Comparison of ENCODE assay signal across 23 cellular contexts in genomic region chr6:167746377-167747151, GRCh38.
A peak's percentile ranks its signal among the peaks of the same experiment; 100 is the strongest.
DNase-seq lines count a peak whose midpoint lies in the region; ATAC-seq and TF ChIP-seq lines count a peak whose summit lies in the region.
"Had no signal": no experiment of that assay in that cellular context is flagged by ENCODE, and none has a peak within 500 bp of the region (broad histone marks: within the 10 kb centered on the region; RNA-seq: fewer than 3 reads in every experiment).

No MANE protein-coding gene starts in this region.

- H3K36me3 ChIP-seq in osteoblast (ENCODE audit: insufficient read depth, low read length): no peaks in the 10 kb centered on the region
- no peaks in the 10 kb centered on the region for H3K36me3 ChIP-seq in uterus
- H3K36me3 ChIP-seq: SJCRH30, thyroid gland had no signal

- peaks cover 19% of the 10 kb centered on the region for H3K4me1 Mint-ChIP-seq in glutamatergic neuron (ENCODE audit: low read depth, unreplicated experiment)
- H3K4me1 Mint-ChIP-seq: activated T-helper 17 cell treated with anti-CD3 and anti-CD28 coated beads, Interleukin-2, amount 50 U/mL, for 72 hours had no signal

- intact Hi-C loops in uterus (cut with DNase I; ENCODE audit: low total_unique reads): no loop called here

- H3K27ac ChIP-seq in osteoblast (ENCODE audit: low read depth, low read length) (no peak overlapping the region), uterus (peak overlapping the region; percentile 63 to 80)
- H3K27ac ChIP-seq: epithelial cell of prostate, parathyroid adenoma, SJCRH30, thyroid gland had no signal

- H3K4me3 Mint-ChIP-seq in glutamatergic neuron (ENCODE audit: unreplicated experiment): no peak overlapping the region
- H3K4me3 Mint-ChIP-seq: activated T-helper 17 cell treated with anti-CD3 and anti-CD28 coated beads, Interleukin-2, amount 50 U/mL, for 72 hours; H9; nephron; stimulated activated naive CD8-positive, alpha-beta T cell treated with anti-CD3 and anti-CD28 coated beads, Interleukin-15, Interleukin-2, amounts not matched to agents 100 ng/mL and 50 ng/mL, for 24 hours had no signal

- H4K20me1 ChIP-seq in osteoblast (ENCODE audit: insufficient read depth, low read length): no peaks in the 10 kb centered on the region

- H3K4me1 ChIP-seq in osteoblast (ENCODE audit: insufficient read depth, low read length) (no peaks in the 10 kb centered on the region), uterus (peaks cover 0 to 7% of the 10 kb centered on the region in 2 donors)
- H3K4me1 ChIP-seq: SJCRH30 had no signal

- TF ChIP-seq CTCF in glutamatergic neuron (IDR thresholded peaks at IDR 0.05; ENCODE audit: partially characterized antibody, unreplicated experiment): no peak
- TF ChIP-seq CTCF in osteoblast (IDR thresholded peaks at IDR 0.05; ENCODE audit: extremely low read depth, low read depth, low read length): no peak
- TF ChIP-seq CTCF in uterus (IDR thresholded peaks at IDR 0.05): no peak

- ATAC-seq in GM21529 (IDR thresholded peaks at IDR 0.05; ENCODE audit: unreplicated experiment): no peak
- no peak for ATAC-seq in HG03460 (IDR thresholded peaks at IDR 0.05; ENCODE audit: unreplicated experiment)
- ATAC-seq: activated naive CD4-positive, alpha-beta T cell treated with anti-CD3 and anti-CD28 coated beads, Interleukin-2, amount 50 U/mL, for 72 hours; activated T-helper 17 cell treated with anti-CD3 and anti-CD28 coated beads, Interleukin-2, amount 50 U/mL, for 72 hours had no signal

- peaks cover 1% of the 10 kb centered on the region for H3K27me3 Mint-ChIP-seq in glutamatergic neuron (ENCODE audit: unreplicated experiment)

- H3K36me3 Mint-ChIP-seq in glutamatergic neuron (ENCODE audit: unreplicated experiment): no peaks in the 10 kb centered on the region
- H3K36me3 Mint-ChIP-seq: activated naive CD4-positive, alpha-beta T cell treated with anti-CD3 and anti-CD28 coated beads, Interleukin-2, amount 50 U/mL, for 72 hours had no signal

- DNase-seq in NCI-H82 treated with DMSO at 0.1 percent for 48 hours (lab: John Stamatoyannopoulos, UW; ENCODE audit: unreplicated experiment) (peak; percentile 12), glutamatergic neuron (no peak), osteoblast (ENCODE audit: insufficient read length, low spot score, missing footprints) (peak; percentile 21), uterus (peak in 1 of 2 donors; percentile 68), NCI-H2081 treated with DMSO at 0.1 percent for 48 hours (lab: John Stamatoyannopoulos, UW) (no peak)
- DNase-seq: amygdala; effector CD8-positive, alpha-beta T cell; H9; IMR-90; NCI-H446 treated with DMSO at 0.1 percent for 48 hours; SJCRH30; stimulated activated CD4-positive, alpha-beta T cell treated with anti-CD3 and anti-CD28 coated beads, Interleukin-2, amount 100 ng/mL, for 24 hours; stimulated activated CD8-positive, alpha-beta memory T cell treated with anti-CD3 and anti-CD28 coated beads, Interleukin-4, amount 100 ng/mL, for 48 hours; SW 1271 had no signal

- H3K79me2 ChIP-seq in osteoblast (ENCODE audit: insufficient read depth, low read length): no peaks in the 10 kb centered on the region
- H3K79me2 ChIP-seq: parathyroid adenoma had no signal

- H2AFZ ChIP-seq in osteoblast (ENCODE audit: low read length): no peak overlapping the region
- H2AFZ ChIP-seq: parathyroid adenoma had no signal

- H3K9me3 Mint-ChIP-seq in glutamatergic neuron (ENCODE audit: unreplicated experiment): no peaks in the 10 kb centered on the region
- H3K9me3 Mint-ChIP-seq: activated naive CD4-positive, alpha-beta T cell treated with anti-CD3 and anti-CD28 coated beads, Interleukin-2, amount 50 U/mL, for 72 hours; activated T-helper 17 cell treated with anti-CD3 and anti-CD28 coated beads, Interleukin-2, amount 50 U/mL, for 72 hours; H9; nephron; stimulated activated naive CD8-positive, alpha-beta T cell treated with anti-CD3 and anti-CD28 coated beads, Interleukin-15, Interleukin-2, amounts not matched to agents 100 ng/mL and 50 ng/mL, for 24 hours had no signal

- no peak overlapping the region for H3K4me2 ChIP-seq in osteoblast (ENCODE audit: insufficient read depth, low read length)

- H3K27me3 ChIP-seq in osteoblast (ENCODE audit: insufficient read depth, low read length) (no peaks in the 10 kb centered on the region), uterus (no peaks in the 10 kb centered on the region)
- H3K27me3 ChIP-seq: SJCRH30, thyroid gland had no signal

- no peaks in the 10 kb centered on the region for H3K9me3 ChIP-seq in osteoblast (ENCODE audit: low read depth, low read length)
- no peaks in the 10 kb centered on the region for H3K9me3 ChIP-seq in uterus
- H3K9me3 ChIP-seq: SJCRH30, thyroid gland had no signal

- H3K4me3 ChIP-seq in osteoblast (ENCODE audit: insufficient read depth, low read length): no peak overlapping the region
- no peak overlapping the region for H3K4me3 ChIP-seq in uterus
- H3K4me3 ChIP-seq: SJCRH30, thyroid gland had no signal

- no peak for TF ChIP-seq POLR2A in uterus (IDR thresholded peaks at IDR 0.05)

- peak overlapping the region; percentile 2 for H3K27ac Mint-ChIP-seq in glutamatergic neuron (ENCODE audit: unreplicated experiment)
- H3K27ac Mint-ChIP-seq: activated naive CD4-positive, alpha-beta T cell treated with anti-CD3 and anti-CD28 coated beads, Interleukin-2, amount 50 U/mL, for 72 hours; activated T-helper 17 cell treated with anti-CD3 and anti-CD28 coated beads, Interleukin-2, amount 50 U/mL, for 72 hours; H9; stimulated activated naive CD8-positive, alpha-beta T cell treated with anti-CD3 and anti-CD28 coated beads, Interleukin-15, Interleukin-2, amounts not matched to agents 100 ng/mL and 50 ng/mL, for 24 hours had no signal

Comparison
In these comparisons a context has a peak if more than half of its experiments do, and no peak if none do; other contexts are left out.
1. DNase-seq: peak in NCI-H82 treated with DMSO at 0.1 percent for 48 hours (single experiment) and osteoblast (single experiment); none in glutamatergic neuron (single experiment) and NCI-H2081 treated with DMSO at 0.1 percent for 48 hours (single experiment).